In the genomic region with DNA sequence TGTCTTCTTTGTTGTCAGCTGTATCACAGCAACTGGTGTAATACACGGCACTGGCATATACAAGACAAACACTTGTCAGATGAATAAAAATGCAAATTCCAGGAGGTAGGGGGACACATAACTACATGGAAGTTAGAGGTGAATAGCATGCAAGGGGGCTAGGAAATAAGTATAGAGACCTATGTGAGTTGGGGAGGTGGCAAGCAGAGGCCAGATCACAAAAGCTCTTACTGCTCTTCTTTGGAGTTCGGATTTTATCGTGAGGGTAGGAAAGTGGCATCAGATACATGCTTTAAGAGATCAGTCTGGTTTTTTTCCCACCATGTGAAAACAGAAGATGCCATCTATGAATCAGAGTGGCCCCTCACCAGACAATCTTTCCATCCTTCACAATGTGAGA, we compare ENCODE assay signal across 17 cellular contexts. TPM values are rescaled to one million over a fixed set of nuclear protein-coding genes. Genes with fewer than 3 reads are reported as not detected.
DNase-seq lines count a peak whose midpoint lies in the region; ATAC-seq and TF ChIP-seq lines count a peak whose summit lies in the region.
"Had no signal": no experiment of that assay in that cellular context is flagged by ENCODE, and none has a peak within 500 bp of the region (broad histone marks: within the 10 kb centered on the region; RNA-seq: fewer than 3 reads in every experiment).

No MANE protein-coding gene starts in this region.

- no peak for DNase-seq in activated naive CD4-positive, alpha-beta T cell treated with Interleukin-2 at 50 U/mL for 16 hours
- DNase-seq in RWPE2 (ENCODE audit: low spot score) (no peak), fibroblast of lung (ENCODE audit: low read depth in 2 of 2) (no peak), type B pancreatic cell (ENCODE audit: extremely low spot score, unreplicated experiment) (no peak), neuronal stem cell (ENCODE audit: low spot score) (no peak), AG08396 (ENCODE audit: low spot score) (no peak)
- DNase-seq in NK-92 treated with Interleukin-12 subunit alpha and Interleukin-12 subunit beta, amount 100 ng/mL, for 24 hours (lab: John Stamatoyannopoulos, UW): no peak
- DNase-seq: AML-193, cortex of kidney, GOT3, mammary epithelial cell, NCI-H2029, NCI-H748 treated with DMSO at 0.1 percent for 48 hours, SIG-M5, upper lobe of left lung had no signal

- H3K9me3 ChIP-seq in RWPE2 (ENCODE audit: severe bottlenecking) (no peaks in the 10 kb centered on the region), fibroblast of lung (ENCODE audit: control insufficient read depth, insufficient read depth, low read depth, low read length) (no peaks in the 10 kb centered on the region), neuronal stem cell (replicated peaks in 1 of 2; ENCODE audit: control insufficient read depth in 2 of 2, insufficient read depth in 1 of 2, low read depth in 1 of 2, low read length in 2 of 2) (no peaks in the 10 kb centered on the region)
- H3K9me3 ChIP-seq: upper lobe of left lung had no signal

- no peak overlapping the region for H3K4ac ChIP-seq in neuronal stem cell (ENCODE audit: low read length)

- peaks cover 71% of the 10 kb centered on the region for H3K4me1 Mint-ChIP-seq in activated naive CD4-positive, alpha-beta T cell treated with anti-CD3 and anti-CD28 coated beads, Interleukin-2, amount 50 U/mL, for 24 hours
- H3K4me1 Mint-ChIP-seq in type B pancreatic cell (ENCODE audit: unreplicated experiment): peaks cover 27% of the 10 kb centered on the region

- no peaks in the 10 kb centered on the region for H3K9me3 Mint-ChIP-seq in activated naive CD4-positive, alpha-beta T cell treated with anti-CD3 and anti-CD28 coated beads, Interleukin-2, amount 50 U/mL, for 24 hours
- H3K9me3 Mint-ChIP-seq in type B pancreatic cell: no peaks in the 10 kb centered on the region

- H3K4me1 ChIP-seq in RWPE2 (ENCODE audit: insufficient read depth, poor library complexity, severe bottlenecking): peaks cover 39% of the 10 kb centered on the region
- peaks cover 2% of the 10 kb centered on the region for H3K4me1 ChIP-seq in fibroblast of lung (ENCODE audit: control insufficient read depth, extremely low read depth, insufficient read depth, low read length)
- H3K4me1 ChIP-seq in neuronal stem cell (ENCODE audit: control insufficient read depth in 2 of 2, insufficient read depth in 1 of 2, low read depth in 1 of 2, low read length in 2 of 2): peaks cover 0 to 6% of the 10 kb centered on the region in 2 donors

- no peak overlapping the region for H3K23ac ChIP-seq in neuronal stem cell (ENCODE audit: low read depth, low read length, poor library complexity)

- H4K8ac ChIP-seq in neuronal stem cell (ENCODE audit: low read depth, low read length): no peak overlapping the region

- H2BK120ac ChIP-seq in neuronal stem cell (ENCODE audit: low read depth, low read length): no peak overlapping the region

- H3K4me3 ChIP-seq in RWPE2 (ENCODE audit: severe bottlenecking) (no peak overlapping the region), fibroblast of lung (replicated peaks in 1 of 4; ENCODE audit: control extremely low read depth in 1 of 4, insufficient read depth in 1 of 4, low read depth in 3 of 4, low read length in 4 of 4) (no peak overlapping the region), neuronal stem cell (ENCODE audit: low read length in 2 of 2) (no peak overlapping the region)
- H3K4me3 ChIP-seq: upper lobe of left lung had no signal

- no peak for TF ChIP-seq CTCF in RWPE2 (IDR thresholded peaks at IDR 0.05; ENCODE audit: poor library complexity, severe bottlenecking)
- no peak for TF ChIP-seq CTCF in fibroblast of lung (conservative IDR thresholded peaks at IDR 0.05 in 1 of 2, IDR thresholded peaks at IDR 0.05 in 1 of 2; ENCODE audit: low read depth in 1 of 2, low read length in 2 of 2)
- TF ChIP-seq CTCF in type B pancreatic cell (conservative IDR thresholded peaks at IDR 0.05): no peak

- H3K79me2 ChIP-seq in fibroblast of lung (ENCODE audit: control insufficient read depth, insufficient read depth, low read length): peaks cover 47% of the 10 kb centered on the region

- H2BK5ac ChIP-seq in neuronal stem cell (ENCODE audit: low read length): no peak overlapping the region

- H3K36me3 Mint-ChIP-seq in activated naive CD4-positive, alpha-beta T cell treated with anti-CD3 and anti-CD28 coated beads, Interleukin-2, amount 50 U/mL, for 24 hours: peaks cover 22% of the 10 kb centered on the region
- H3K36me3 Mint-ChIP-seq in type B pancreatic cell: peaks cover 21% of the 10 kb centered on the region

- H3K27ac Mint-ChIP-seq in activated naive CD4-positive, alpha-beta T cell treated with anti-CD3 and anti-CD28 coated beads, Interleukin-2, amount 50 U/mL, for 24 hours: no peak overlapping the region
- peak overlapping the region; percentile 6 for H3K27ac Mint-ChIP-seq in type B pancreatic cell

- H4K20me1 ChIP-seq in fibroblast of lung (ENCODE audit: control insufficient read depth, extremely low read depth, insufficient read depth, low read length): no peaks in the 10 kb centered on the region

- H3K14ac ChIP-seq in neuronal stem cell (ENCODE audit: low read length): no peak overlapping the region

- H2BK15ac ChIP-seq in neuronal stem cell (ENCODE audit: low read length): no peak overlapping the region

- H3K27me3 Mint-ChIP-seq in activated naive CD4-positive, alpha-beta T cell treated with anti-CD3 and anti-CD28 coated beads, Interleukin-2, amount 50 U/mL, for 24 hours: no peaks in the 10 kb centered on the region
- no peaks in the 10 kb centered on the region for H3K27me3 Mint-ChIP-seq in type B pancreatic cell

- H3K4me2 ChIP-seq in fibroblast of lung (ENCODE audit: extremely low read depth, insufficient read depth, low read length): peak overlapping the region; percentile 29
- H3K4me2 ChIP-seq in neuronal stem cell (ENCODE audit: insufficient read depth, low read length, poor library complexity, severe bottlenecking): no peak overlapping the region

- no peak for ATAC-seq in RWPE2 (ENCODE audit: low read depth)

- H3K36me3 ChIP-seq in RWPE2 (ENCODE audit: low read depth) (peaks cover 39% of the 10 kb centered on the region), fibroblast of lung (ENCODE audit: control insufficient read depth, insufficient read depth, low read length) (no peaks in the 10 kb centered on the region), neuronal stem cell (replicated peaks in 1 of 2; ENCODE audit: control insufficient read depth in 2 of 2, insufficient read depth in 2 of 2, low read length in 2 of 2) (peaks cover 15 to 54% of the 10 kb centered on the region in 2 donors)

- no peaks in the 10 kb centered on the region for H3K27me3 ChIP-seq in RWPE2 (ENCODE audit: insufficient read depth, poor library complexity, severe bottlenecking)
- H3K27me3 ChIP-seq in fibroblast of lung (ENCODE audit: control insufficient read depth, insufficient read depth, low read length): no peaks in the 10 kb centered on the region
- H3K27me3 ChIP-seq in neuronal stem cell (ENCODE audit: control insufficient read depth in 3 of 3, insufficient read depth in 3 of 3, low read depth in 1 of 3, low read length in 3 of 3): no peaks in the 10 kb centered on the region
- H3K27me3 ChIP-seq: upper lobe of left lung had no signal

- peaks cover 2% of the 10 kb centered on the region for H3K79me1 ChIP-seq in neuronal stem cell (ENCODE audit: low read depth, low read length)

- H3K9ac ChIP-seq in fibroblast of lung (ENCODE audit: insufficient read depth, low read length) (no peak overlapping the region), neuronal stem cell (ENCODE audit: low read depth, low read length, poor library complexity) (no peak overlapping the region)
- H3K9ac ChIP-seq: parathyroid adenoma had no signal

- H2BK12ac ChIP-seq in neuronal stem cell (ENCODE audit: low read length): no peak overlapping the region

- no peak overlapping the region for H4K91ac ChIP-seq in neuronal stem cell (ENCODE audit: low read depth, low read length, poor library complexity)

- peak overlapping the region; percentile 34 for H3K4me3 Mint-ChIP-seq in activated naive CD4-positive, alpha-beta T cell treated with anti-CD3 and anti-CD28 coated beads, Interleukin-2, amount 50 U/mL, for 24 hours
- H3K4me3 Mint-ChIP-seq in type B pancreatic cell: peak overlapping the region; percentile 42

- H3K18ac ChIP-seq in neuronal stem cell (ENCODE audit: low read length): no peak overlapping the region

- no peak overlapping the region for H2AK5ac ChIP-seq in neuronal stem cell (ENCODE audit: low read depth, low read length)

- H3K27ac ChIP-seq in RWPE2 (ENCODE audit: poor library complexity, severe bottlenecking): peak overlapping the region; percentile 85
- no peak overlapping the region for H3K27ac ChIP-seq in fibroblast of lung (ENCODE audit: insufficient read depth, low read length)
- no peak overlapping the region for H3K27ac ChIP-seq in neuronal stem cell (replicated peaks; ENCODE audit: low read length)
- H3K27ac ChIP-seq: parathyroid adenoma, upper lobe of left lung had no signal

- H2AFZ ChIP-seq in fibroblast of lung (ENCODE audit: low read length) (no peak overlapping the region), neuronal stem cell (ENCODE audit: low read length) (no peak overlapping the region)
- H2AFZ ChIP-seq: parathyroid adenoma had no signal

- WGBS in neuronal stem cell (ENCODE audit: extremely low coverage in 2 of 2, insufficient read length in 2 of 2, insufficient replicate concordance in 1 of 2), 2 donors: no CpG with 5 or more reads among the region's 3 CpGs

RNA-seq across cellular contexts. Expression of a gene that starts 2.8 kb away (rescaled TPM):
- total RNA-seq in fibroblast of lung (72.3 and 76.0 TPM in 2 replicates), type B pancreatic cell (ENCODE audit: low replicate concordance) (87.3 and 108 TPM in 2 replicates)
- polyA plus RNA-seq in fibroblast of lung: 181 and 197 TPM in 2 replicates
- polyA plus RNA-seq in fibroblast of lung (2012): 97.3 and 101 TPM in 2 replicates
- polyA minus RNA-seq in fibroblast of lung (ENCODE audit: low replicate concordance): 12.8 and 14.5 TPM in 2 replicates
- 229 TPM for polyA plus RNA-seq in neuronal stem cell (2013, experiment 1 of 2)
- polyA plus RNA-seq in neuronal stem cell (2013, experiment 2 of 2): 248 TPM

RNA-seq across cellular contexts. Expression of a gene that starts 28.5 kb away (rescaled TPM):
- total RNA-seq in fibroblast of lung (18.5 and 24.6 TPM in 2 replicates), type B pancreatic cell (ENCODE audit: low replicate concordance) (92.8 and 157 TPM in 2 replicates)
- polyA plus RNA-seq in fibroblast of lung: 111 and 155 TPM in 2 replicates
- 74.3 and 113 TPM in 2 replicates for polyA plus RNA-seq in fibroblast of lung (2012)
- 31.2 and 39.9 TPM in 2 replicates for polyA minus RNA-seq in fibroblast of lung (ENCODE audit: low replicate concordance)
- 236 TPM for polyA plus RNA-seq in neuronal stem cell (2013, experiment 1 of 2)
- 243 TPM for polyA plus RNA-seq in neuronal stem cell (2013, experiment 2 of 2)

RNA-seq across cellular contexts. Expression of a gene that starts 29.2 kb away (rescaled TPM):
- total RNA-seq in fibroblast of lung (11.8 and 14.9 TPM in 2 replicates), type B pancreatic cell (ENCODE audit: low replicate concordance) (20.6 and 37.8 TPM in 2 replicates)
- 8.6 and 10.8 TPM in 2 replicates for polyA plus RNA-seq in fibroblast of lung
- 7.9 and 9.8 TPM in 2 replicates for polyA plus RNA-seq in fibroblast of lung (2012)
- 0.27 and 2.8 TPM in 2 replicates for polyA minus RNA-seq in fibroblast of lung (ENCODE audit: low replicate concordance)
- polyA plus RNA-seq in neuronal stem cell (2013, experiment 1 of 2): 39.0 TPM
- polyA plus RNA-seq in neuronal stem cell (2013, experiment 2 of 2): 40.1 TPM

RNA-seq across cellular contexts. Expression of a gene that starts 41.0 kb away (rescaled TPM):
- total RNA-seq in fibroblast of lung (0.26 and 0.83 TPM in 2 replicates), type B pancreatic cell (ENCODE audit: low replicate concordance) (0.74 and 1.1 TPM in 2 replicates)
- 0.62 and 1.1 TPM in 2 replicates for polyA plus RNA-seq in fibroblast of lung
- polyA plus RNA-seq in fibroblast of lung (2012): 0.57 and 1.3 TPM in 2 replicates
- polyA minus RNA-seq in fibroblast of lung (ENCODE audit: low replicate concordance): 2.2 TPM in 1 of 2 replicates, not detected in the other
- 3.3 TPM for polyA plus RNA-seq in neuronal stem cell (2013, experiment 1 of 2)
- polyA plus RNA-seq in neuronal stem cell (2013, experiment 2 of 2): 3.5 TPM
